In the genomic region with DNA sequence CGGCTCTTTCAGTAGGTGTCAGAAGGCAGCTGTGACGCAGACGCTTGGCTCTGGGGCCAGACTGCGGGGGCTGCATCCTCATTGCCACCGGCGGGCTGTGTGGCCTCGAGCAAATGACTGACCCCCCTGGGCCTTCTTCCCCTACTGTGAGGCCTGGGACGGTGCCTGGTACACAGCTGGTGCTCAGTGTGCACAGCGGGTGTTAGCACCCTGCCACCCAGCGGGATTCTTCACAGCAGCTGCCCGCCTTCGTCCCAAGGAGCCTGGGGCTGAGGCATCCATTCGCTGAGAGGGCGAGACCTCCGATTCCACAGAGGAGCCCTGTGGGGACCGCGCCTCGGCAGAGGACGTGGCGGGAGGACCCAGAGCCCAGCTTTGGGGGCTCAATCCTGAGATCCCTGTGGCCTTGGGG, we compare ENCODE assay signal across 11 cellular contexts. TPM values are rescaled to one million over a fixed set of nuclear protein-coding genes. Genes with fewer than 3 reads are reported as not detected.
DNase-seq lines count a peak whose midpoint lies in the region; ATAC-seq and TF ChIP-seq lines count a peak whose summit lies in the region.
"Had no signal": no experiment of that assay in that cellular context is flagged by ENCODE, and none has a peak within 500 bp of the region (broad histone marks: within the 10 kb centered on the region; RNA-seq: fewer than 3 reads in every experiment).

No MANE protein-coding gene starts in this region.

- H2AK5ac ChIP-seq in mesenchymal stem cell (ENCODE audit: low read length, severe bottlenecking) = peak overlapping the region; percentile 16

- peaks cover 31% of the 10 kb centered on the region for H3K36me3 Mint-ChIP-seq in activated CD4-positive, alpha-beta memory T cell treated with anti-CD3 and anti-CD28 coated beads, Interleukin-2, amount 10 ng/mL, durations not matched to agents 7 days and 5 days (ENCODE audit: low read depth)
- H3K36me3 Mint-ChIP-seq in activated CD4-positive, alpha-beta memory T cell treated with anti-CD3 and anti-CD28 coated beads for 36 hours = peaks cover 9% of the 10 kb centered on the region

- peak overlapping the region; percentile 65 for H2BK15ac ChIP-seq in mesenchymal stem cell (ENCODE audit: low read depth, poor library complexity, severe bottlenecking)

- H2AFZ ChIP-seq in mammary epithelial cell (ENCODE audit: low read depth, low read length) (no peak overlapping the region), mesenchymal stem cell (ENCODE audit: low read depth, low read length) (peak overlapping the region; percentile 1)

- H3K9ac ChIP-seq in mammary epithelial cell (ENCODE audit: insufficient read depth, low read length) (peak overlapping the region; percentile 50), mesenchymal stem cell (ENCODE audit: low read length) (peak overlapping the region; percentile 80)

- peak overlapping the region; percentile 91 for H4K91ac ChIP-seq in mesenchymal stem cell (ENCODE audit: low read length)

- no peaks in the 10 kb centered on the region for H3K9me3 Mint-ChIP-seq in activated CD4-positive, alpha-beta memory T cell treated with anti-CD3 and anti-CD28 coated beads, Interleukin-2, amount 10 ng/mL, durations not matched to agents 7 days and 5 days
- no peaks in the 10 kb centered on the region for H3K9me3 Mint-ChIP-seq in activated CD4-positive, alpha-beta memory T cell treated with anti-CD3 and anti-CD28 coated beads for 36 hours

- DNase-seq in activated CD4-positive, alpha-beta memory T cell treated with anti-CD3 and anti-CD28 coated beads, Interleukin-2, amount 10 ng/mL, durations not matched to agents 7 days and 5 days = no peak
- no peak for DNase-seq in activated CD4-positive, alpha-beta memory T cell treated with anti-CD3 and anti-CD28 coated beads for 36 hours
- DNase-seq in mammary epithelial cell (no peak), mesenchymal stem cell (no peak), thyroid gland (no peak), GOT3 (lab: John Stamatoyannopoulos, UW) (no peak), posterior cingulate gyrus (no peak)
- DNase-seq: effector CD8-positive, alpha-beta T cell had no signal

- no peaks in the 10 kb centered on the region for H3K27me3 Mint-ChIP-seq in activated CD4-positive, alpha-beta memory T cell treated with anti-CD3 and anti-CD28 coated beads, Interleukin-2, amount 10 ng/mL, durations not matched to agents 7 days and 5 days
- no peaks in the 10 kb centered on the region for H3K27me3 Mint-ChIP-seq in activated CD4-positive, alpha-beta memory T cell treated with anti-CD3 and anti-CD28 coated beads for 36 hours

- H3K27me3 ChIP-seq in mammary epithelial cell (ENCODE audit: insufficient read depth, low read length) (no peaks in the 10 kb centered on the region), mesenchymal stem cell (ENCODE audit: control insufficient read depth in 1 of 2, insufficient read depth in 1 of 2, low read length in 2 of 2) (no peaks in the 10 kb centered on the region), thyroid gland (no peaks in the 10 kb centered on the region)

- peak overlapping the region; percentile 35 for H2BK120ac ChIP-seq in mesenchymal stem cell (ENCODE audit: low read depth, low read length)

- H3K4me1 ChIP-seq in mammary epithelial cell (ENCODE audit: insufficient read depth, low read length) = peaks cover 13% of the 10 kb centered on the region
- peaks cover 30% of the 10 kb centered on the region for H3K4me1 ChIP-seq in mesenchymal stem cell (ENCODE audit: control insufficient read depth, insufficient read depth, low read depth, low read length)
- H3K4me1 ChIP-seq in thyroid gland = peaks cover 15 to 29% of the 10 kb centered on the region in 2 donors

- H3K79me1 ChIP-seq in mesenchymal stem cell (replicated peaks; ENCODE audit: low read length, poor library complexity, severe bottlenecking) = peaks cover 33% of the 10 kb centered on the region

- intact Hi-C loops in activated CD4-positive, alpha-beta memory T cell treated with anti-CD3 and anti-CD28 coated beads for 36 hours (cut with micrococcal nuclease) = loop anchor here (1.0 to 5.0 kb wide), 2 partner anchors 36 to 151 kb away; no protein-coding TSS in a partner anchor
- intact Hi-C loops in mammary epithelial cell (cut with micrococcal nuclease) = no loop called here
- intact Hi-C loops in thyroid gland (cut with DNase I) = no loop called here
- intact Hi-C loops in posterior cingulate gyrus (cut with DNase I) = no loop called here

- CTCF ChIA-PET in activated CD4-positive, alpha-beta memory T cell treated with anti-CD3 and anti-CD28 coated beads, Interleukin-2, amount 10 ng/mL, durations not matched to agents 7 days and 5 days (lab: Charles Lee) = interaction anchor here (1.5 to 2.8 kb wide), 3 partner anchors 15 to 155 kb away, joined by 3 to 11 read pairs (median 10); no protein-coding TSS in a partner anchor
- CTCF ChIA-PET in activated CD4-positive, alpha-beta memory T cell treated with anti-CD3 and anti-CD28 coated beads for 36 hours (lab: Charles Lee) = interaction anchor here (0.8 to 1.6 kb wide), 3 partner anchors 11 to 143 kb away, joined by 3 to 5 read pairs (median 3); a partner anchor contains a TSS
- CTCF ChIA-PET in mammary epithelial cell (lab: Charles Lee; ENCODE audit: low non-redundant PET) = no interaction called here

- no TSS peak for BruUV-seq in mammary epithelial cell (replicated peaks; lab: Mats Ljungman, UMichigan)

- POLR2A ChIA-PET in activated CD4-positive, alpha-beta memory T cell treated with anti-CD3 and anti-CD28 coated beads, Interleukin-2, amount 10 ng/mL, durations not matched to agents 7 days and 5 days (lab: Charles Lee) = interaction anchor here (2.0 to 3.5 kb wide), 3 partner anchors 10 to 87 kb away, joined by 11 to 58 read pairs (median 16); a partner anchor contains a TSS
- POLR2A ChIA-PET in activated CD4-positive, alpha-beta memory T cell treated with anti-CD3 and anti-CD28 coated beads for 36 hours (lab: Charles Lee) = interaction anchor here (2.6 kb wide), 1 partner anchor 10 kb away, joined by 21 read pairs; a partner anchor contains a TSS

- no peaks in the 10 kb centered on the region for H4K20me1 ChIP-seq in mammary epithelial cell (ENCODE audit: insufficient read depth, low read length)

- TF ChIP-seq POLR2A in thyroid gland (IDR thresholded peaks at IDR 0.05) = no peak

- dilution Hi-C loops in mammary epithelial cell (cut with HindIII; ENCODE audit: low sequenced_read_pairs) = no loop called here

- TF ChIP-seq CTCF in mammary epithelial cell (conservative IDR thresholded peaks at IDR 0.05 in 1 of 2, IDR thresholded peaks at IDR 0.05 in 1 of 2; ENCODE audit: extremely low read depth in 1 of 2, insufficient read depth in 1 of 2, low read depth in 1 of 2, low read length in 2 of 2) (no peak), thyroid gland (IDR thresholded peaks at IDR 0.05) (no peak)

- peak overlapping the region; percentile 43 to 73 for H3K4ac ChIP-seq in mesenchymal stem cell (ENCODE audit: low read depth in 1 of 2, low read length in 2 of 2)

- peak overlapping the region; percentile 83 for H4K8ac ChIP-seq in mesenchymal stem cell (ENCODE audit: low read length)

- WGBS in mammary epithelial cell (ENCODE audit: low coverage, missing lambda C conversion rate) = 97% methylated on average over 5 of the region's 20 CpGs
- 88% methylated on average over 20 of the region's 20 CpGs for whole genome bisulfite sequencing in mesenchymal stem cell
- 93 to 100% methylated on average over 2 to 16 of the region's 20 CpGs for WGBS in thyroid gland, 2 donors

- no peaks in the 10 kb centered on the region for H3K79me2 ChIP-seq in mammary epithelial cell (ENCODE audit: insufficient read depth, low read length)

- ATAC-seq in GM18873 (IDR thresholded peaks at IDR 0.05; ENCODE audit: low FRiP score, unreplicated experiment) = no peak

- no peak overlapping the region for H3K23ac ChIP-seq in mesenchymal stem cell (ENCODE audit: low read length in 2 of 2)

- no peak overlapping the region for H2BK5ac ChIP-seq in mesenchymal stem cell (ENCODE audit: low read depth, low read length, poor library complexity, severe bottlenecking)

- peaks cover 58% of the 10 kb centered on the region for H3K4me1 Mint-ChIP-seq in activated CD4-positive, alpha-beta memory T cell treated with anti-CD3 and anti-CD28 coated beads, Interleukin-2, amount 10 ng/mL, durations not matched to agents 7 days and 5 days
- H3K4me1 Mint-ChIP-seq in activated CD4-positive, alpha-beta memory T cell treated with anti-CD3 and anti-CD28 coated beads for 36 hours (ENCODE audit: low read depth) = peaks cover 29% of the 10 kb centered on the region

- in situ Hi-C loops in mammary epithelial cell (cut with MboI; ENCODE audit: low sequenced_read_pairs in 2 of 2) = no loop called here

- H3K4me2 ChIP-seq in mammary epithelial cell (ENCODE audit: insufficient read depth, low read depth, low read length) (peak overlapping the region; percentile 73), mesenchymal stem cell (ENCODE audit: low read length, poor library complexity, severe bottlenecking) (no peak overlapping the region)

- H3K18ac ChIP-seq in mesenchymal stem cell (ENCODE audit: low read depth in 1 of 2, low read length in 2 of 2) = peak overlapping the region; percentile 83 to 87

- H3K9me3 ChIP-seq in mammary epithelial cell (replicated peaks; ENCODE audit: insufficient read depth, low read length) = no peaks in the 10 kb centered on the region
- no peaks in the 10 kb centered on the region for H3K9me3 ChIP-seq in mesenchymal stem cell (ENCODE audit: control insufficient read depth, low read length)
- H3K9me3 ChIP-seq in thyroid gland = no peaks in the 10 kb centered on the region

- H3K36me3 ChIP-seq in mammary epithelial cell (ENCODE audit: insufficient read depth, low read length) (no peaks in the 10 kb centered on the region), mesenchymal stem cell (ENCODE audit: control insufficient read depth in 1 of 2, insufficient read depth in 2 of 2, low read depth in 1 of 2, low read length in 2 of 2) (peaks cover 0 to 73% of the 10 kb centered on the region in 2 experiments), thyroid gland (no peaks in the 10 kb centered on the region)

- H3K27ac ChIP-seq in mammary epithelial cell (ENCODE audit: insufficient read depth, low read depth, low read length) = peak overlapping the region; percentile 65
- H3K27ac ChIP-seq in mesenchymal stem cell (ENCODE audit: low read length, poor library complexity, severe bottlenecking) = peak overlapping the region; percentile 69
- H3K27ac ChIP-seq in thyroid gland = peak overlapping the region; percentile 85 to 94 (median 90)

- peak overlapping the region; percentile 96 for H3K27ac Mint-ChIP-seq in activated CD4-positive, alpha-beta memory T cell treated with anti-CD3 and anti-CD28 coated beads, Interleukin-2, amount 10 ng/mL, durations not matched to agents 7 days and 5 days
- H3K27ac Mint-ChIP-seq in activated CD4-positive, alpha-beta memory T cell treated with anti-CD3 and anti-CD28 coated beads for 36 hours = no peak overlapping the region

- H3K4me3 ChIP-seq in mammary epithelial cell (replicated peaks in 1 of 3; ENCODE audit: insufficient read depth in 1 of 3, low read depth in 2 of 3, low read length in 3 of 3) (peak overlapping the region in 1 of 3 experiments; percentile 9), mesenchymal stem cell (ENCODE audit: insufficient read depth in 1 of 2, low read depth in 1 of 2, low read length in 2 of 2) (peak overlapping the region in 1 of 2 experiments; percentile 68), thyroid gland (replicated peaks in 1 of 3) (no peak overlapping the region)
- H3K4me3 ChIP-seq: K562 had no signal

- H3K4me3 Mint-ChIP-seq in activated CD4-positive, alpha-beta memory T cell treated with anti-CD3 and anti-CD28 coated beads, Interleukin-2, amount 10 ng/mL, durations not matched to agents 7 days and 5 days = no peak overlapping the region
- H3K4me3 Mint-ChIP-seq in activated CD4-positive, alpha-beta memory T cell treated with anti-CD3 and anti-CD28 coated beads for 36 hours = no peak overlapping the region

- H2BK12ac ChIP-seq in mesenchymal stem cell (ENCODE audit: low read length in 2 of 2) = peak overlapping the region in 1 of 2 experiments; percentile 57

- H3K14ac ChIP-seq in mesenchymal stem cell (ENCODE audit: low read length in 2 of 2) = peak overlapping the region; percentile 6 to 21

RNA-seq across cellular contexts. Expression of a gene that starts 10.6 kb away (rescaled TPM):
- 10 to 100 TPM; 51.5 to 51.7 TPM for total RNA-seq in activated CD4-positive, alpha-beta memory T cell treated with anti-CD3 and anti-CD28 coated beads, Interleukin-2, amount 10 ng/mL, durations not matched to agents 7 days and 5 days
- 10 to 100 TPM; 29.6 to 30.7 TPM for total RNA-seq in activated CD4-positive, alpha-beta memory T cell treated with anti-CD3 and anti-CD28 coated beads for 36 hours
- total RNA-seq in mammary epithelial cell = under 1 TPM; 0.17 to 0.33 TPM
- polyA plus RNA-seq in mammary epithelial cell = 0.99 TPM
- polyA minus RNA-seq in mammary epithelial cell = 1.3 TPM
- polyA plus RNA-seq in mesenchymal stem cell (2013, experiment 1 of 2) = not detected
- polyA plus RNA-seq in mesenchymal stem cell (2013, experiment 2 of 2) = not detected
- total RNA-seq in thyroid gland = 10 to 100 TPM in 1 of 4 donors, 1 to 10 TPM in 3; 5.3 to 18.3 (median 6.7) TPM

RNA-seq across cellular contexts. Expression of a gene that starts 55.7 kb away (rescaled TPM):
- total RNA-seq in activated CD4-positive, alpha-beta memory T cell treated with anti-CD3 and anti-CD28 coated beads, Interleukin-2, amount 10 ng/mL, durations not matched to agents 7 days and 5 days = not detected
- total RNA-seq in activated CD4-positive, alpha-beta memory T cell treated with anti-CD3 and anti-CD28 coated beads for 36 hours = not detected
- total RNA-seq in mammary epithelial cell = under 1 TPM in 1 of 2 donors, not detected in 1; 0.14 TPM
- 0.82 TPM for polyA plus RNA-seq in mammary epithelial cell
- polyA minus RNA-seq in mammary epithelial cell = 0.83 TPM
- 0.01 TPM for polyA plus RNA-seq in mesenchymal stem cell (2013, experiment 1 of 2)
- polyA plus RNA-seq in mesenchymal stem cell (2013, experiment 2 of 2) = 0.07 TPM
- under 1 TPM in 1 of 4 donors, not detected in 3; 0.67 TPM for total RNA-seq in thyroid gland
- total RNA-seq: myocyte had no signal

Comparison
In these comparisons a context has a peak if more than half of its experiments do, and no peak if none do; other contexts are left out.
1. RNA of a gene that starts 10.6 kb away (total RNA-seq): 51.5 to 51.7 TPM in activated CD4-positive, alpha-beta memory T cell treated with anti-CD3 and anti-CD28 coated beads, Interleukin-2, amount 10 ng/mL, durations not matched to agents 7 days and 5 days, 29.6 to 30.7 TPM in activated CD4-positive, alpha-beta memory T cell treated with anti-CD3 and anti-CD28 coated beads for 36 hours and 5.3 to 18.3 TPM in thyroid gland; 0.17 to 0.33 TPM in mammary epithelial cell; every median in the first group is over 4 times any median in the second.
2. Peak in every context shown above with its lines, with median percentiles within 50 percentile points of each other: H3K27ac ChIP-seq.